19 cellular contexts compared by ENCODE assay signal in the genomic region with DNA sequence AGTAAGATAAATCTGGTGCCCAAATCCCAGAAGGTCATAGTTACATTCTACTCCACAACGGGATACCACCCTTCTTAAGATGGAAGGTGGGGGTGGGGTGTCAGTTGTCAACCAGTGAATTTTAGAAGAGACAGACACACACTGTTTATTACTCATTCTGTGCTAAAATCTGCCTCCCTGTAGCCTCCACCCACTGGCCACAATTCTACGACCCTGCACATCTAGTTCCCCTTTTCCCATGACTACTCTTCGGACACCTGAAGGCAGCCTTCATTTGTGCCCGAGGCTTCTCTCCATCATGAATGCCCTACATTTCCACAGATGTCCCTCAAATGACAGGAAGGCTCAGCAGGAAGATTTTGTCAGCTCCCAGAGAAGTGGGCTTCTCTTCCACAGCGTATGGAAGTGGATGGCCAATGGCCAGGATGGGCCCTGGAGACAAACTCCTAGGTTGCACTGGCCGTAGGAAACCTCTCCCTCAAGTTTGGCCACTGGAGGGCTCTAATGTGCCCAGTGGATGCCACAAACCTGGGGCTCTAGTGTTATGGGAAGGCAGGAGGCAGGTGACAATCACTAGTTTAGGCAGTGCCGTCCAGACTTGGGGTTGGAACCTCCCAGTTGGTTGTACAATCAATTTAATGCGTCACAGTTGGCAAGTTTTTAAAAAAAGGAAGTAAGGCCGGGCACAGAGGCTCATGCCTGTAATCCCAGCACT. TPM values are rescaled to one million over a fixed set of nuclear protein-coding genes. Genes with fewer than 3 reads are reported as not detected.
A peak's percentile ranks its signal among the peaks of the same experiment; 100 is the strongest.
DNase-seq lines count a peak whose midpoint lies in the region; ATAC-seq, FAIRE-seq and TF ChIP-seq lines count a peak whose summit lies in the region.
"Had no signal": no experiment of that assay in that cellular context is flagged by ENCODE, and none has a peak within 500 bp of the region (broad histone marks: within the 10 kb centered on the region; RNA-seq: fewer than 3 reads in every experiment).

No MANE protein-coding gene starts in this region.

- no peak overlapping the region for H3K4me3 Mint-ChIP-seq in astrocyte (ENCODE audit: unreplicated experiment)
- no peak overlapping the region for H3K4me3 Mint-ChIP-seq in neural progenitor cell
- H3K4me3 Mint-ChIP-seq in Calu3 (ENCODE audit: low read depth, unreplicated experiment) = no peak overlapping the region
- H3K4me3 Mint-ChIP-seq: CD8-positive, alpha-beta T cell had no signal

- H3K36me3 ChIP-seq in astrocyte (ENCODE audit: insufficient read depth, low read length) (no peaks in the 10 kb centered on the region), neural progenitor cell (no peaks in the 10 kb centered on the region)
- H3K36me3 ChIP-seq in effector memory CD4-positive, alpha-beta T cell (ENCODE audit: control insufficient read depth, insufficient read depth, low read length) = no peaks in the 10 kb centered on the region
- H3K36me3 ChIP-seq: SJCRH30, transverse colon had no signal

- ATAC-seq in GM21619 (IDR thresholded peaks at IDR 0.05; ENCODE audit: unreplicated experiment) = no peak
- ATAC-seq: body of pancreas; CD8-positive, alpha-beta T cell had no signal

- TF ChIP-seq CTCF in GM12874 (IDR thresholded peaks at IDR 0.05; ENCODE audit: insufficient read depth, low read depth, low read length) = peak; percentile 19; the same call in 1 of the 2 replicates
- peak; percentile 27 for TF ChIP-seq CTCF in NB4 (IDR thresholded peaks at IDR 0.05; ENCODE audit: low read depth, low read length)
- no peak for TF ChIP-seq CTCF in astrocyte (IDR thresholded peaks at IDR 0.05; ENCODE audit: insufficient read depth, low read depth, low read length)
- TF ChIP-seq CTCF in neural progenitor cell (IDR thresholded peaks at IDR 0.05) = peak; percentile 46
- no peak for TF ChIP-seq CTCF in Calu3 (IDR thresholded peaks at IDR 0.05; ENCODE audit: unreplicated experiment)

- H3K27me3 Mint-ChIP-seq in astrocyte (ENCODE audit: low read depth, unreplicated experiment) (no peaks in the 10 kb centered on the region), neural progenitor cell (ENCODE audit: insufficient read depth, low read depth) (no peaks in the 10 kb centered on the region), Calu3 (ENCODE audit: unreplicated experiment) (no peaks in the 10 kb centered on the region)

- no peak overlapping the region for H3K9ac ChIP-seq in astrocyte (ENCODE audit: low read length)
- no peak overlapping the region for H3K9ac ChIP-seq in neural progenitor cell

- BruUV-seq in Calu3 (replicated peaks; lab: Mats Ljungman, UMichigan) = no TSS peak

- H4K20me1 ChIP-seq in astrocyte (ENCODE audit: insufficient read depth, low read length) = no peaks in the 10 kb centered on the region
- H4K20me1 ChIP-seq in neural progenitor cell (ENCODE audit: low read depth) = no peaks in the 10 kb centered on the region

- H3K27me3 ChIP-seq in astrocyte (ENCODE audit: insufficient read depth, low read length) (no peaks in the 10 kb centered on the region), neural progenitor cell (no peaks in the 10 kb centered on the region)
- no peaks in the 10 kb centered on the region for H3K27me3 ChIP-seq in effector memory CD4-positive, alpha-beta T cell (replicated peaks; ENCODE audit: control insufficient read depth, insufficient read depth, low read length, poor library complexity, severe bottlenecking)
- H3K27me3 ChIP-seq: body of pancreas, SJCRH30, transverse colon had no signal

- H3K4me1 ChIP-seq in astrocyte (ENCODE audit: insufficient read depth, low read length) = peaks cover 12% of the 10 kb centered on the region
- peaks cover 7% of the 10 kb centered on the region for H3K4me1 ChIP-seq in neural progenitor cell
- H3K4me1 ChIP-seq in effector memory CD4-positive, alpha-beta T cell (ENCODE audit: control insufficient read depth, insufficient read depth, low read length, poor library complexity, severe bottlenecking) = no peaks in the 10 kb centered on the region
- H3K4me1 ChIP-seq: transverse colon had no signal

- H3K4me2 ChIP-seq in astrocyte (ENCODE audit: low read length) = no peak overlapping the region
- no peak overlapping the region for H3K4me2 ChIP-seq in neural progenitor cell

- no peak for FAIRE-seq in astrocyte (lab: Jason Lieb, UNC)
- FAIRE-seq: TTC549 had no signal

- DNase-seq in NB4 (ENCODE audit: low read depth) (peak; percentile 74), astrocyte (ENCODE audit: low read depth) (no peak), neural progenitor cell (ENCODE audit: low spot score) (peak; percentile 30), AG20443 (ENCODE audit: low spot score) (no peak), Calu3 (no peak)
- no peak for DNase-seq in effector memory CD4-positive, alpha-beta T cell
- DNase-seq: activated gamma-delta T cell treated with Interleukin-2 at 50 U/mL for 16 hours; body of pancreas; CD8-positive, alpha-beta T cell; foreskin fibroblast; HCEC 1CT; NCI-H1930; NCI-H524 treated with DMSO at 0.1 percent for 48 hours; SJCRH30; stimulated activated CD4-positive, alpha-beta T cell treated with anti-CD3 and anti-CD28 coated beads, Interleukin-4, amount 100 ng/mL, for 24 hours; transverse colon had no signal

- H3K9me3 ChIP-seq in astrocyte (ENCODE audit: insufficient read depth, low read depth, low read length) = no peaks in the 10 kb centered on the region
- H3K9me3 ChIP-seq in neural progenitor cell (ENCODE audit: low read depth) = no peaks in the 10 kb centered on the region
- no peaks in the 10 kb centered on the region for H3K9me3 ChIP-seq in effector memory CD4-positive, alpha-beta T cell (ENCODE audit: control insufficient read depth, low read length)
- H3K9me3 ChIP-seq: body of pancreas, SJCRH30, transverse colon had no signal

- no peak overlapping the region for H3K4me3 ChIP-seq in NB4 (ENCODE audit: low read depth, low read length)
- no peak overlapping the region for H3K4me3 ChIP-seq in astrocyte (ENCODE audit: insufficient read depth, low read depth, low read length)
- H3K4me3 ChIP-seq in neural progenitor cell = no peak overlapping the region
- no peak overlapping the region for H3K4me3 ChIP-seq in effector memory CD4-positive, alpha-beta T cell (ENCODE audit: insufficient read depth, low read depth, low read length, poor library complexity, severe bottlenecking)
- H3K4me3 ChIP-seq: body of pancreas, SJCRH30, transverse colon had no signal

- intact Hi-C loops in Calu3 (cut with micrococcal nuclease; ENCODE audit: unreplicated experiment) = no loop called here

- H3K9me3 Mint-ChIP-seq in astrocyte (ENCODE audit: unreplicated experiment) = no peaks in the 10 kb centered on the region
- no peaks in the 10 kb centered on the region for H3K9me3 Mint-ChIP-seq in neural progenitor cell
- H3K9me3 Mint-ChIP-seq in Calu3 (ENCODE audit: low read depth, unreplicated experiment) = no peaks in the 10 kb centered on the region
- H3K9me3 Mint-ChIP-seq: CD8-positive, alpha-beta T cell had no signal

- H2AFZ ChIP-seq in astrocyte (ENCODE audit: low read depth, low read length) (no peak overlapping the region), neural progenitor cell (replicated peaks) (no peak overlapping the region)

- TF ChIP-seq POLR2A in NB4 (IDR thresholded peaks at IDR 0.05; ENCODE audit: extremely low read depth, insufficient read length) = no peak

- H3K27ac ChIP-seq in astrocyte (ENCODE audit: low read depth, low read length) (no peak overlapping the region), neural progenitor cell (no peak overlapping the region)
- no peak overlapping the region for H3K27ac ChIP-seq in effector memory CD4-positive, alpha-beta T cell (ENCODE audit: insufficient read depth, low read length, poor library complexity, severe bottlenecking)
- H3K27ac ChIP-seq: body of pancreas, SJCRH30, transverse colon had no signal

- H3K79me2 ChIP-seq in astrocyte (ENCODE audit: insufficient read depth, low read length) (no peaks in the 10 kb centered on the region), neural progenitor cell (ENCODE audit: low read depth) (no peaks in the 10 kb centered on the region)

- H3K4me1 Mint-ChIP-seq in astrocyte (ENCODE audit: low read depth, unreplicated experiment) (peaks cover 28% of the 10 kb centered on the region), neural progenitor cell (peaks cover 12% of the 10 kb centered on the region), Calu3 (ENCODE audit: low read depth, unreplicated experiment) (peaks cover 27% of the 10 kb centered on the region)

- CTCF ChIA-PET in Calu3 (lab: Charles Lee) = no interaction called here

- H3K36me3 Mint-ChIP-seq in astrocyte (ENCODE audit: low read depth, unreplicated experiment) = no peaks in the 10 kb centered on the region
- H3K36me3 Mint-ChIP-seq in neural progenitor cell = no peaks in the 10 kb centered on the region
- peaks cover 40% of the 10 kb centered on the region for H3K36me3 Mint-ChIP-seq in Calu3 (ENCODE audit: insufficient read depth, unreplicated experiment)
- H3K36me3 Mint-ChIP-seq: CD8-positive, alpha-beta T cell had no signal

- H3K27ac Mint-ChIP-seq in astrocyte (ENCODE audit: unreplicated experiment) = peak overlapping the region; percentile 38
- no peak overlapping the region for H3K27ac Mint-ChIP-seq in neural progenitor cell
- H3K27ac Mint-ChIP-seq in Calu3 (ENCODE audit: unreplicated experiment) = no peak overlapping the region
- H3K27ac Mint-ChIP-seq: CD8-positive, alpha-beta T cell had no signal

- H3F3A ChIP-seq in neural progenitor cell (ENCODE audit: low read depth) = no peaks in the 10 kb centered on the region

RNA-seq across cellular contexts. Expression of gene PTPN3, which starts 46.6 kb away (rescaled TPM):
- 0.79 and 1.1 TPM in 2 replicates for total RNA-seq in astrocyte
- total RNA-seq in neural progenitor cell (ENCODE audit: low replicate concordance) = 2.2 and 2.4 TPM in 2 replicates
- total RNA-seq in Calu3 (2022) = 25.0 and 28.3 TPM in 2 replicates
- total RNA-seq: CD8-positive, alpha-beta T cell had no signal

Comparison
In these comparisons a context has a peak if more than half of its experiments do, and no peak if none do; other contexts are left out.
1. CTCF ChIP-seq: peak in GM12874 (single experiment), NB4 (single experiment) and neural progenitor cell (single experiment); none in astrocyte (single experiment) and Calu3 (single experiment).
2. DNase-seq: peak in NB4 (single experiment) and neural progenitor cell (single experiment); none in astrocyte (single experiment), AG20443 (single experiment), effector memory CD4-positive, alpha-beta T cell (0 of 3) and Calu3 (single experiment).